ENCODE assay signal across 14 cellular contexts in genomic region chr3:154398084-154398967, GRCh38. TPM values are rescaled to one million over a fixed set of nuclear protein-coding genes. Genes with fewer than 3 reads are reported as not detected.
DNase-seq lines count a peak whose midpoint lies in the region; ATAC-seq and FAIRE-seq lines count a peak whose summit lies in the region.
"Had no signal": no experiment of that assay in that cellular context is flagged by ENCODE, and none has a peak within 500 bp of the region (broad histone marks: within the 10 kb centered on the region; RNA-seq: fewer than 3 reads in every experiment).

No MANE protein-coding gene starts in this region.

- no peak overlapping the region for H3K4me2 ChIP-seq in GM23248 (ENCODE audit: unreplicated experiment)
- H3K4me2 ChIP-seq: BLaER1 treated with 17β-estradiol and CSF1 and Interleukin-3, amounts not matched to agents 10 nM and 100 nM had no signal

- ATAC-seq in GM19467 (IDR thresholded peaks at IDR 0.05; ENCODE audit: unreplicated experiment) (peak; percentile 95), HG02852 (IDR thresholded peaks at IDR 0.05; ENCODE audit: unreplicated experiment) (peak; percentile 97), HG03460 (IDR thresholded peaks at IDR 0.05; ENCODE audit: unreplicated experiment) (peak; percentile 96)
- ATAC-seq: natural killer cell treated with Interleukin-12 subunit alpha and Interleukin-12 subunit beta and Interleukin-15 and Interleukin-18, amount 100 ng/mL, for 72 hours had no signal

- H3K4me3 ChIP-seq in GM23248 = no peak overlapping the region
- H3K4me3 ChIP-seq: BLaER1 treated with 17β-estradiol and CSF1 and Interleukin-3, amounts not matched to agents 10 nM and 100 nM had no signal

- H4K20me1 ChIP-seq in GM23248 (ENCODE audit: insufficient read depth) = no peaks in the 10 kb centered on the region
- H4K20me1 ChIP-seq: BLaER1 treated with 17β-estradiol and CSF1 and Interleukin-3, amounts not matched to agents 10 nM and 100 nM had no signal

- H3K27me3 ChIP-seq in GM23248 (replicated peaks; ENCODE audit: insufficient read depth) = no peaks in the 10 kb centered on the region
- H3K27me3 ChIP-seq: BLaER1 treated with 17β-estradiol and CSF1 and Interleukin-3, amounts not matched to agents 10 nM and 100 nM had no signal

- no peaks in the 10 kb centered on the region for H3K79me2 ChIP-seq in GM23248 (ENCODE audit: insufficient read depth)

- 12 to 13% methylated on average over 3 of the region's 3 CpGs for WGBS in GM23248 (ENCODE audit: low coverage in 1 of 2, low lambda C conversion rate in 2 of 2, missing lambda C conversion rate in 2 of 2), 2 experiments

- H3K9me2 ChIP-seq in GM23248 (ENCODE audit: insufficient read depth) = no peaks in the 10 kb centered on the region

- no peak overlapping the region for H2AFZ ChIP-seq in GM23248

- no peaks in the 10 kb centered on the region for H3K9me3 ChIP-seq in GM23248 (ENCODE audit: low read depth)
- H3K9me3 ChIP-seq: BLaER1 treated with 17β-estradiol and CSF1 and Interleukin-3, amounts not matched to agents 10 nM and 100 nM had no signal

- H3K9ac ChIP-seq in GM23248 = no peak overlapping the region
- H3K9ac ChIP-seq: BLaER1 treated with 17β-estradiol and CSF1 and Interleukin-3, amounts not matched to agents 10 nM and 100 nM had no signal

- H3F3A ChIP-seq in GM23248 (ENCODE audit: insufficient read depth) = no peaks in the 10 kb centered on the region

- H3K27ac ChIP-seq in GM23248 = no peak overlapping the region
- H3K27ac ChIP-seq: BLaER1 treated with 17β-estradiol and CSF1 and Interleukin-3, amounts not matched to agents 10 nM and 100 nM had no signal

- DNase-seq in GM18507 (ENCODE audit: extremely low spot score, insufficient read length, low read depth) = no peak
- DNase-seq in HCEC 1CT = no peak
- no peak for DNase-seq in GM23248
- no peak for DNase-seq in MV-4-11 (lab: John Stamatoyannopoulos, UW)
- DNase-seq in NCI-H345 treated with DMSO at 0.1 percent for 48 hours (lab: John Stamatoyannopoulos, UW; ENCODE audit: unreplicated experiment) = no peak
- DNase-seq: NCI-H146 had no signal

- in situ Hi-C loops in GM23248 (cut with MboI) = no loop called here

- FAIRE-seq in GM18507 (lab: Jason Lieb, UNC) = peak; percentile 81
- FAIRE-seq: keratinocyte had no signal

- no peaks in the 10 kb centered on the region for H3K36me3 ChIP-seq in GM23248 (ENCODE audit: low read depth)
- H3K36me3 ChIP-seq: BLaER1 treated with 17β-estradiol and CSF1 and Interleukin-3, amounts not matched to agents 10 nM and 100 nM had no signal

- no peaks in the 10 kb centered on the region for H3K4me1 ChIP-seq in GM23248 (ENCODE audit: insufficient read depth)

RNA-seq across cellular contexts. Expression of gene GPR149, which starts 31.7 kb away (rescaled TPM):
- total RNA-seq in GM23248 (2014; rRNA removed; shearing (Covaris generic)) = not detected in 2 replicates
- polyA plus RNA-seq in GM23248 (2016; fragmentation: Nextera tagmentation; extraction: Ambion mirVana) = not detected in 2 replicates
- total RNA-seq: fibroblast of villous mesenchyme; natural killer cell treated with Interleukin-12 subunit alpha and Interleukin-12 subunit beta and Interleukin-15 and Interleukin-18, amount 100 ng/mL, for 72 hours; T-helper 2 cell treated with Interferon-gamma antibody and Interleukin-4, amounts not matched to agents 100 ng/mL and 5 ng/mL, for 36 hours had no signal
- polyA plus RNA-seq: keratinocyte had no signal
